ENCODE assay signal across 7 cellular contexts in the genomic region with DNA sequence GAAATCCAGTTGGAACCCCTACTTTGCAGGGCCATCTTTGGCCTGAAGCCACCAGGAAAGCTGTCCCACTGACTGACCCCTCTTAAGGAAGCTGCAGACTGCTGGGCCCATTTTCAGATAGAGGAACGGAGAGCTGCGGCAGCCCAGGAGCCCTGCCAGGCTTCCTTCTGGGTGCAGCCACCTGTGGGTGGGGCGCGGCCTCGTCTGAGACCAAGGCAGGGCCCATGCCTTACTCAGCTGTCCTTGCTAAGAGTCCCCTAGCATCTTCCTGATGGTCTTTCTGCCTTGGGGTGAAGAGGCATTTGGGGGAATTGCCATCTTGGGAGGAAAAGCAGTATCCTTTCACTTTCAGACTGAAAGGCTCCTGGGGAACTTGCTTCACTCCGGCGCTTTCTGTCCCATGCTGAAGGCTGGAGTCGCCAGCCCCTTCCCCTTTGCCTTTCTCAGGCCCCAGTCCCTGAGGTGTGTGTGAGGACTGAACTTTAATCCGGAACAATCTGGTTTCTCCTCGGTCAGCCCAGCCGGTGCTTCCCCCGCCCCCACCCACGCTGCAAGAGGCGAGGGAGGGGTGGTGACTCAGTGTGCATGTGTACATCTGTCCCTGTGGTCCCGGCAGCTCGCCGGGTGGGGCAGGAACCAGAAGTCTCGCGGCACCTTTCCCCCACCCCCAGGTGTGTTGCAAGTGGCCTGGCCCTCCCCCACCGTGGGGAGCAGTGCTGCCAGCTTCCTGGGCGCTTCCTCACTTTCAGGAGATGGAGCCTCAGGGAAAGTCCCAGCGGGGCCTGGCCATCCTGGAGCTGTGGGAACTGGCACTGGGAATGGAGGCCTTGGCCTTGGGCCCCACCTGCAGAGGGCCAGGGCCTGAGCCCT. TPM values are rescaled to one million over a fixed set of nuclear protein-coding genes. Genes with fewer than 3 reads are reported as not detected.
DNase-seq lines count a peak whose midpoint lies in the region; ATAC-seq lines count a peak whose summit lies in the region.

No MANE protein-coding gene starts in this region.

- peak; percentile 27 for ATAC-seq in GM18867 (IDR thresholded peaks at IDR 0.05; ENCODE audit: unreplicated experiment)

- peak; percentile 92 for DNase-seq in HT1080 (ENCODE audit: low read depth)
- peak; percentile 75 to 92 (median 79) for DNase-seq in T-helper 1 cell
- peak; percentile 93 for DNase-seq in amniotic epithelial cell (ENCODE audit: low read depth)
- DNase-seq in islet precursor cell, result peak; percentile 67
- peak; percentile 66 to 93 (median 80) for DNase-seq in stimulated activated CD4-positive, alpha-beta T cell treated with anti-CD3 and anti-CD28 coated beads, Interleukin-1b, Interleukin-23, amount 100 ng/mL, for 24 hours (ENCODE audit: low read depth in 4 of 4, low spot score in 1 of 4)
- DNase-seq in NCI-H2196 (lab: John Stamatoyannopoulos, UW; ENCODE audit: unreplicated experiment), result no peak

RNA-seq across cellular contexts. Expression of a gene that starts 5.1 kb away (rescaled TPM):
- 8.7 and 9.8 TPM in 2 replicates for total RNA-seq in HT1080 (2014; rRNA removed; shearing (Covaris generic))
- 7.6 and 10.3 TPM in 2 replicates for polyA plus RNA-seq in HT1080 (2015; cell fraction: cytosol; rRNA removed)
- polyA plus RNA-seq in HT1080 (2015; cell fraction: nucleus; rRNA removed), result 47.2 and 49.4 TPM in 2 replicates

RNA-seq across cellular contexts. Expression of a gene that starts 35.1 kb away (rescaled TPM):
- 65.4 and 72.9 TPM in 2 replicates for total RNA-seq in HT1080 (2014; rRNA removed; shearing (Covaris generic))
- polyA plus RNA-seq in HT1080 (2015; cell fraction: cytosol; rRNA removed), result 79.2 and 84.5 TPM in 2 replicates
- polyA plus RNA-seq in HT1080 (2015; cell fraction: nucleus; rRNA removed), result 45.8 and 50.2 TPM in 2 replicates
